Comparison of ENCODE assay signal across 23 cellular contexts in the genomic region with DNA sequence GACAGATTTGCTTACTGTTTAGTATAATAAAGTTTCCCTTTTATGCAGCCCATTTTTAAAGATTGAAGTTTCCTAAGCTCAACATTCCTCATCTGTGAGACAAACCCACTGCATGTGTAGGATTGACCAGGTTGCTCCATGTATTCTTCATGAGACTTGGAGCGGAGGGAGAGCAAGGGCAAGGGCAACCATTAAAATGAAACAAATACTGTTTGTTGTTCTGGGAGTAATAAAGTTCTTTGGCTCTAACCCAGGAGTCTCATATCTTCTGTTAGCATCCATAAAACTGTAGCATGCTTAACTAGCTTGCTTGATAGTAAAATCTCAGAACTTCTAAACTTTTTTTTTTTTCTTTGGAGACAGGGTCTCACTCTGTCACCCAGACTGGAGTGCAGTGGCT.
A peak's percentile ranks its signal among the peaks of the same experiment; 100 is the strongest.
DNase-seq lines count a peak whose midpoint lies in the region; ATAC-seq, FAIRE-seq and TF ChIP-seq lines count a peak whose summit lies in the region.
"Had no signal": no experiment of that assay in that cellular context is flagged by ENCODE, and none has a peak within 500 bp of the region (broad histone marks: within the 10 kb centered on the region; RNA-seq: fewer than 3 reads in every experiment).

No MANE protein-coding gene starts in this region.

- TF ChIP-seq EP300 in HepG2 (IDR thresholded peaks at IDR 0.05; ENCODE audit: low read depth in 2 of 2, low read length in 2 of 2) (no peak), HepG2 (CRISPR knock-in tag; IDR thresholded peaks at IDR 0.05; ENCODE audit: borderline replicate concordance) (no peak), ovary (IDR thresholded peaks at IDR 0.05) (no peak)

- TF ChIP-seq RAD21 in HepG2 (CRISPR knock-in tag; IDR thresholded peaks at IDR 0.05), result no peak

- intact Hi-C loops in left colon (cut with DNase I, micrococcal nuclease) (no loop called here), HepG2 (cut with micrococcal nuclease; ENCODE audit: unreplicated experiment) (no loop called here), ovary (cut with DNase I) (no loop called here), head of caudate nucleus (cut with DNase I) (no loop called here)

- H4K20me1 ChIP-seq in HepG2 (ENCODE audit: insufficient read depth, low read length), result no peaks in the 10 kb centered on the region

- H3K4me1 ChIP-seq in HepG2 (ENCODE audit: insufficient read depth, low read length) (no peaks in the 10 kb centered on the region), ovary (ENCODE audit: insufficient read depth) (no peaks in the 10 kb centered on the region)
- H3K4me1 ChIP-seq: Peyer's patch, SJCRH30 had no signal

- H3K27me3 ChIP-seq in HepG2 (ENCODE audit: control insufficient read depth in 1 of 2, insufficient read depth in 2 of 2, low read length in 2 of 2), result no peaks in the 10 kb centered on the region
- no peaks in the 10 kb centered on the region for H3K27me3 ChIP-seq in ovary
- H3K27me3 ChIP-seq: Peyer's patch, SJCRH30 had no signal

- H3K4me2 ChIP-seq in HepG2 (ENCODE audit: low read depth, low read length), result no peak overlapping the region

- no peak overlapping the region for H3K9ac ChIP-seq in HepG2 (ENCODE audit: insufficient read depth, low read depth, low read length)

- peak; percentile 86 for FAIRE-seq in endometrium (lab: Jason Lieb, UNC)
- no peak for FAIRE-seq in HepG2 (lab: Jason Lieb, UNC)
- FAIRE-seq: GM18507 had no signal

- in situ Hi-C loops in HepG2 (cut with HindIII; ENCODE audit: extremely low pct_ligation_motif_present, low pct_unique_long_range_greater_than_20kb), result no loop called here

- no peak overlapping the region for H2AFZ ChIP-seq in HepG2 (ENCODE audit: low read length)

- H3K79me2 ChIP-seq in HepG2 (ENCODE audit: insufficient read depth, low read length), result no peaks in the 10 kb centered on the region

- TF ChIP-seq CTCF in 22Rv1 (IDR thresholded peaks at IDR 0.05) (no peak), LNCaP clone FGC (IDR thresholded peaks at IDR 0.05; ENCODE audit: control insufficient read depth, extremely low read depth, insufficient read depth) (no peak), HepG2 (CRISPR knock-in tag; IDR thresholded peaks at IDR 0.05) (no peak), ovary (IDR thresholded peaks at IDR 0.05) (no peak)

- no peak overlapping the region for H3K4me3 ChIP-seq in LNCaP clone FGC (ENCODE audit: low read depth, low read length)
- no peak overlapping the region for H3K4me3 ChIP-seq in HepG2 (replicated peaks in 1 of 3; ENCODE audit: insufficient read depth in 1 of 3, low read depth in 2 of 3, low read length in 3 of 3)
- H3K4me3 ChIP-seq in ovary, result no peak overlapping the region
- H3K4me3 ChIP-seq: Peyer's patch, SJCRH30 had no signal

- peak; percentile 82 for ATAC-seq in left colon
- no peak for ATAC-seq in HepG2
- ATAC-seq: CD8-positive, alpha-beta T cell had no signal

- H3K9me3 ChIP-seq in HepG2 (ENCODE audit: low read length), result no peaks in the 10 kb centered on the region
- no peaks in the 10 kb centered on the region for H3K9me3 ChIP-seq in ovary
- H3K9me3 ChIP-seq: Peyer's patch, SJCRH30 had no signal

- POLR2A ChIA-PET in HepG2 (lab: Yijun Ruan, JAX), result no interaction called here

- 86% methylated on average over 1 of the region's 1 CpG for WGBS in HepG2 (ENCODE audit: low lambda C conversion rate)
- WGBS in ovary, 3 donors, result 57 to 73% (median 71%) methylated on average over 1 of the region's 1 CpG

- H3K36me3 ChIP-seq in HepG2 (replicated peaks in 1 of 2; ENCODE audit: control insufficient read depth in 1 of 2, insufficient read depth in 2 of 2, low read length in 2 of 2) (no peaks in the 10 kb centered on the region), ovary (no peaks in the 10 kb centered on the region)
- H3K36me3 ChIP-seq: Peyer's patch, SJCRH30 had no signal

- CTCF ChIA-PET in HepG2 (lab: Yijun Ruan, JAX; ENCODE audit: low intra/inter-chr PET ratio, low total read pairs), result no interaction called here

- BruUV-seq in HepG2 (replicated peaks; lab: Mats Ljungman, UMichigan), result no TSS peak

- TF ChIP-seq POLR2A in HepG2 (IDR thresholded peaks at IDR 0.05; ENCODE audit: insufficient read depth in 1 of 2, low read depth in 2 of 2, low read length in 2 of 2) (no peak), ovary (IDR thresholded peaks at IDR 0.05) (no peak)

- DNase-seq in LNCaP clone FGC (ENCODE audit: low read depth) (peak; percentile 66), left colon (no peak), NCI-H1105 treated with DMSO at 0.1 percent for 48 hours (lab: John Stamatoyannopoulos, UW) (no peak), HepG2 (ENCODE audit: low spot score) (no peak), ovary (no peak), head of caudate nucleus (no peak)
- DNase-seq: AML-193; C1 segment of cervical spinal cord; CD8-positive, alpha-beta T cell; GDM1; GOT3; KBM-7; NCI-H1105; NCI-H2081; NCI-H2171; NCI-H345; NCI-H524 treated with DMSO at 0.1 percent for 48 hours; NCI-H82; Peyer's patch; SJCRH30 had no signal

- H3K27ac ChIP-seq in 22Rv1 (peak overlapping the region; percentile 66), HepG2 (ENCODE audit: extremely low read length, insufficient read depth, low read length) (no peak overlapping the region), ovary (no peak overlapping the region)
- H3K27ac ChIP-seq: Peyer's patch, SJCRH30 had no signal

TF ChIP-seq in HepG2, 621 proteins besides CTCF, POLR2A, EP300 and RAD21:
- TF ChIP-seq ZNF607 (CRISPR knock-in tag; IDR thresholded peaks at IDR 0.05; ENCODE audit: borderline replicate concordance) (no peak), NFIB (CRISPR knock-in tag; IDR thresholded peaks at IDR 0.05; ENCODE audit: borderline replicate concordance) (no peak), DNMT1 (CRISPR knock-in tag; IDR thresholded peaks at IDR 0.05) (no peak), ZNF382 (CRISPR knock-in tag; IDR thresholded peaks at IDR 0.05; ENCODE audit: borderline replicate concordance) (no peak), HDAC1 (CRISPR knock-in tag; IDR thresholded peaks at IDR 0.05) (no peak), CC2D1A (CRISPR knock-in tag; IDR thresholded peaks at IDR 0.05) (no peak), PITX1 (CRISPR knock-in tag; IDR thresholded peaks at IDR 0.05) (no peak), HMGA1 (CRISPR knock-in tag; conservative IDR thresholded peaks at IDR 0.05) (no peak), IKZF4 (CRISPR knock-in tag; IDR thresholded peaks at IDR 0.05; ENCODE audit: borderline replicate concordance, low read depth, not compliant biosample characterization) (no peak), ZNF546 (CRISPR knock-in tag; conservative IDR thresholded peaks at IDR 0.05) (no peak), TARDBP (CRISPR knock-in tag; IDR thresholded peaks at IDR 0.05) (no peak), FOXO1 (CRISPR knock-in tag; IDR thresholded peaks at IDR 0.05) (no peak)
- TF ChIP-seq, protein P1, sequence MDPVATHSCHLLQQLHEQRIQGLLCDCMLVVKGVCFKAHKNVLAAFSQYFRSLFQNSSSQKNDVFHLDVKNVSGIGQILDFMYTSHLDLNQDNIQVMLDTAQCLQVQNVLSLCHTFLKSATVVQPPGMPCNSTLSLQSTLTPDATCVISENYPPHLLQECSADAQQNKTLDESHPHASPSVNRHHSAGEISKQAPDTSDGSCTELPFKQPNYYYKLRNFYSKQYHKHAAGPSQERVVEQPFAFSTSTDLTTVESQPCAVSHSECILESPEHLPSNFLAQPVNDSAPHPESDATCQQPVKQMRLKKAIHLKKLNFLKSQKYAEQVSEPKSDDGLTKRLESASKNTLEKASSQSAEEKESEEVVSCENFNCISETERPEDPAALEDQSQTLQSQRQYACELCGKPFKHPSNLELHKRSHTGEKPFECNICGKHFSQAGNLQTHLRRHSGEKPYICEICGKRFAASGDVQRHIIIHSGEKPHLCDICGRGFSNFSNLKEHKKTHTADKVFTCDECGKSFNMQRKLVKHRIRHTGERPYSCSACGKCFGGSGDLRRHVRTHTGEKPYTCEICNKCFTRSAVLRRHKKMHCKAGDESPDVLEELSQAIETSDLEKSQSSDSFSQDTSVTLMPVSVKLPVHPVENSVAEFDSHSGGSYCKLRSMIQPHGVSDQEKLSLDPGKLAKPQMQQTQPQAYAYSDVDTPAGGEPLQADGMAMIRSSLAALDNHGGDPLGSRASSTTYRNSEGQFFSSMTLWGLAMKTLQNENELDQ (CRISPR knock-in tag; IDR thresholded peaks at IDR 0.05; ENCODE audit: borderline replicate concordance), result no peak
- TF ChIP-seq, protein P2, sequence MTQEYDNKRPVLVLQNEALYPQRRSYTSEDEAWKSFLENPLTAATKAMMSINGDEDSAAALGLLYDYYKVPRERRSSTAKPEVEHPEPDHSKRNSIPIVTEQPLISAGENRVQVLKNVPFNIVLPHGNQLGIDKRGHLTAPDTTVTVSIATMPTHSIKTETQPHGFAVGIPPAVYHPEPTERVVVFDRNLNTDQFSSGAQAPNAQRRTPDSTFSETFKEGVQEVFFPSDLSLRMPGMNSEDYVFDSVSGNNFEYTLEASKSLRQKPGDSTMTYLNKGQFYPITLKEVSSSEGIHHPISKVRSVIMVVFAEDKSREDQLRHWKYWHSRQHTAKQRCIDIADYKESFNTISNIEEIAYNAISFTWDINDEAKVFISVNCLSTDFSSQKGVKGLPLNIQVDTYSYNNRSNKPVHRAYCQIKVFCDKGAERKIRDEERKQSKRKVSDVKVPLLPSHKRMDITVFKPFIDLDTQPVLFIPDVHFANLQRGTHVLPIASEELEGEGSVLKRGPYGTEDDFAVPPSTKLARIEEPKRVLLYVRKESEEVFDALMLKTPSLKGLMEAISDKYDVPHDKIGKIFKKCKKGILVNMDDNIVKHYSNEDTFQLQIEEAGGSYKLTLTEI (CRISPR knock-in tag; conservative IDR thresholded peaks at IDR 0.05), result no peak
- TF ChIP-seq, protein P3, sequence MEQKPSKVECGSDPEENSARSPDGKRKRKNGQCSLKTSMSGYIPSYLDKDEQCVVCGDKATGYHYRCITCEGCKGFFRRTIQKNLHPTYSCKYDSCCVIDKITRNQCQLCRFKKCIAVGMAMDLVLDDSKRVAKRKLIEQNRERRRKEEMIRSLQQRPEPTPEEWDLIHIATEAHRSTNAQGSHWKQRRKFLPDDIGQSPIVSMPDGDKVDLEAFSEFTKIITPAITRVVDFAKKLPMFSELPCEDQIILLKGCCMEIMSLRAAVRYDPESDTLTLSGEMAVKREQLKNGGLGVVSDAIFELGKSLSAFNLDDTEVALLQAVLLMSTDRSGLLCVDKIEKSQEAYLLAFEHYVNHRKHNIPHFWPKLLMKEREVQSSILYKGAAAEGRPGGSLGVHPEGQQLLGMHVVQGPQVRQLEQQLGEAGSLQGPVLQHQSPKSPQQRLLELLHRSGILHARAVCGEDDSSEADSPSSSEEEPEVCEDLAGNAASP (CRISPR knock-in tag; IDR thresholded peaks at IDR 0.05; ENCODE audit: borderline replicate concordance), result no peak
